17 cellular contexts compared by ENCODE assay signal in genomic region chr3:50249459-50249858, GRCh38. TPM values are rescaled to one million over a fixed set of nuclear protein-coding genes. Genes with fewer than 3 reads are reported as not detected.
A peak's percentile ranks its signal among the peaks of the same experiment; 100 is the strongest.
DNase-seq lines count a peak whose midpoint lies in the region; ATAC-seq and TF ChIP-seq lines count a peak whose summit lies in the region.
"Had no signal": no experiment of that assay in that cellular context is flagged by ENCODE, and none has a peak within 500 bp of the region (broad histone marks: within the 10 kb centered on the region; RNA-seq: fewer than 3 reads in every experiment).

No MANE protein-coding gene starts in this region.

- no peak for TF ChIP-seq POLR2A in transverse colon (IDR thresholded peaks at IDR 0.05)

- no peak for TF ChIP-seq EP300 in transverse colon (IDR thresholded peaks at IDR 0.05; ENCODE audit: low read depth)

- peaks cover 58 to 100% (median 98%) of the 10 kb centered on the region in 9 donors for H3K4me1 ChIP-seq in heart right ventricle
- peaks cover 20 to 69% of the 10 kb centered on the region in 2 donors for H3K4me1 ChIP-seq in muscle layer of duodenum (ENCODE audit: control insufficient read depth in 1 of 2, insufficient read depth in 2 of 2, low read length in 2 of 2)
- peaks cover 28 to 70% (median 35%) of the 10 kb centered on the region in 4 donors for H3K4me1 ChIP-seq in transverse colon

- peak overlapping the region; percentile 76 to 100 (median 94) for H3K27ac ChIP-seq in heart right ventricle
- H3K27ac ChIP-seq in cingulate gyrus (ENCODE audit: low read depth, low read length), result peak overlapping the region; percentile 83
- H3K27ac ChIP-seq in muscle layer of duodenum (ENCODE audit: low read length), result peak overlapping the region; percentile 62
- H3K27ac ChIP-seq in transverse colon, result peak overlapping the region in 3 of 4 donors; percentile 45 to 85 (median 84)
- H3K27ac ChIP-seq: brain microvascular endothelial cell had no signal

- DNase-seq in heart right ventricle (no peak), left ventricle myocardium superior (no peak), transverse colon (no peak), HuH-7.5 (ENCODE audit: low spot score) (no peak), NCI-H2196 treated with DMSO at 0.1 percent for 48 hours (lab: John Stamatoyannopoulos, UW; ENCODE audit: unreplicated experiment) (no peak)
- DNase-seq: activated CD4-positive, CD25-positive, alpha-beta regulatory T cell treated with anti-CD3 and anti-CD28 coated beads, Interleukin-2, amount 50 U/mL, for 72 hours; activated T-cell treated with anti-CD3 and anti-CD28 coated beads, Interleukin-2, amount 50 U/mL, for 72 hours; brain microvascular endothelial cell; DMS79 treated with DMSO at 0.1 percent for 48 hours; mucosa of descending colon; NCI-H345 had no signal

- H3K4me3 ChIP-seq in heart right ventricle (peak overlapping the region in 1 of 10 donors; percentile 6), muscle layer of duodenum (ENCODE audit: low read depth in 1 of 2, low read length in 2 of 2) (no peak overlapping the region), transverse colon (no peak overlapping the region)
- H3K4me3 ChIP-seq: mucosa of descending colon had no signal

- intact Hi-C loops in heart right ventricle (cut with DNase I), result no loop called here
- intact Hi-C loops in left ventricle myocardium superior (cut with micrococcal nuclease), result no loop called here
- intact Hi-C loops in transverse colon (cut with DNase I; ENCODE audit: low total_unique reads), result no loop called here

- in situ Hi-C loops in transverse colon (cut with MboI; ENCODE audit: low pct_ligation_motif_present in 1 of 4, low pct_unique_long_range_greater_than_20kb in 1 of 4, low sequenced_read_pairs in 3 of 4), result no loop called here

- WGBS in heart right ventricle, 2 donors, result 86% methylated on average over 5 of the region's 5 CpGs
- 90 to 92% methylated on average over 2 to 5 of the region's 5 CpGs for WGBS in transverse colon (ENCODE audit: low coverage in 1 of 2), 2 donors

- H3K36me3 ChIP-seq in heart right ventricle, result peaks cover 0 to 88% (median 15%) of the 10 kb centered on the region in 9 donors
- peaks cover 13 to 31% of the 10 kb centered on the region in 2 donors for H3K36me3 ChIP-seq in muscle layer of duodenum (ENCODE audit: control insufficient read depth in 1 of 2, insufficient read depth in 2 of 2, low read length in 2 of 2)
- peaks cover 0 to 11% (median 0%) of the 10 kb centered on the region in 4 donors for H3K36me3 ChIP-seq in transverse colon

- ATAC-seq in heart right ventricle (no peak), left ventricle myocardium superior (no peak), GM21367 (IDR thresholded peaks at IDR 0.05; ENCODE audit: unreplicated experiment) (no peak)
- ATAC-seq: activated T-cell treated with anti-CD3 and anti-CD28 coated beads, Interleukin-2, amount 50 U/mL, for 72 hours; mucosa of descending colon; sciatic nerve had no signal

- H3K9me3 ChIP-seq in heart right ventricle (no peaks in the 10 kb centered on the region), muscle layer of duodenum (ENCODE audit: control insufficient read depth in 1 of 2, low read length in 2 of 2) (no peaks in the 10 kb centered on the region), transverse colon (no peaks in the 10 kb centered on the region)
- H3K9me3 ChIP-seq: mucosa of descending colon had no signal

- no peak for TF ChIP-seq CTCF in heart right ventricle (IDR thresholded peaks at IDR 0.05)
- no peak for TF ChIP-seq CTCF in transverse colon (IDR thresholded peaks at IDR 0.05)

- H3K27me3 ChIP-seq in heart right ventricle (no peaks in the 10 kb centered on the region), muscle layer of duodenum (ENCODE audit: low read depth, low read length) (no peaks in the 10 kb centered on the region), transverse colon (no peaks in the 10 kb centered on the region)
- H3K27me3 ChIP-seq: brain microvascular endothelial cell had no signal

RNA-seq across cellular contexts. Expression of gene GNAI2, which starts 13.5 kb away (rescaled TPM):
- 100 to 1,000 TPM; 112 to 270 (median 146) TPM for total RNA-seq in heart right ventricle
- 100 to 1,000 TPM; 107 to 171 TPM for polyA plus RNA-seq in heart right ventricle
- 137 TPM for total RNA-seq in left ventricle myocardium superior
- total RNA-seq in transverse colon, result 100 to 1,000 TPM in 1 of 4 donors, 10 to 100 TPM in 3; 69.6 to 322 (median 74.8) TPM

RNA-seq across cellular contexts. Expression of gene SEMA3B, which starts 19.5 kb away (rescaled TPM):
- total RNA-seq in heart right ventricle, result 10 to 100 TPM; 14.9 to 28.8 (median 21.9) TPM
- 10 to 100 TPM; 21.2 to 46.7 TPM for polyA plus RNA-seq in heart right ventricle
- 20.6 TPM for total RNA-seq in left ventricle myocardium superior
- 100 to 1,000 TPM in 2 of 4 donors, 10 to 100 TPM in 2; 59.5 to 423 (median 122) TPM for total RNA-seq in transverse colon

RNA-seq across cellular contexts. Expression of gene LSMEM2, which starts 29.4 kb away (rescaled TPM):
- total RNA-seq in heart right ventricle (10 to 100 TPM; 13.2 to 45.2 (median 33.2) TPM), left ventricle myocardium superior (31.6 TPM), transverse colon (not detected)
- 10 to 100 TPM in 1 of 2 donors, 1 to 10 TPM in 1; 1.9 to 26.3 TPM for polyA plus RNA-seq in heart right ventricle
- total RNA-seq: OCI-LY7, ureter had no signal

RNA-seq across cellular contexts. Expression of gene IFRD2, which starts 42.8 kb away (rescaled TPM):
- 10 to 100 TPM; 45.3 to 96.2 (median 54.1) TPM for total RNA-seq in heart right ventricle
- polyA plus RNA-seq in heart right ventricle, result 100 to 1,000 TPM in 1 of 2 donors, 10 to 100 TPM in 1; 88.1 to 123 TPM
- 79.3 TPM for total RNA-seq in left ventricle myocardium superior
- total RNA-seq in transverse colon, result 100 to 1,000 TPM in 1 of 4 donors, 10 to 100 TPM in 3; 44.9 to 183 (median 59.5) TPM

RNA-seq across cellular contexts. Expression of gene SLC38A3, which starts 44.4 kb away (rescaled TPM):
- total RNA-seq in heart right ventricle, result 10 to 100 TPM in 7 of 10 donors, 1 to 10 TPM in 3; 6.2 to 16.4 (median 11.2) TPM
- 10 to 100 TPM in 1 of 2 donors, 1 to 10 TPM in 1; 1.4 to 11.8 TPM for polyA plus RNA-seq in heart right ventricle
- 10.4 TPM for total RNA-seq in left ventricle myocardium superior
- total RNA-seq in transverse colon, result not detected
- total RNA-seq: activated T-cell treated with anti-CD3 and anti-CD28 coated beads, Interleukin-2, amount 50 U/mL, for 72 hours; OCI-LY7 had no signal

Comparison
In these comparisons a context has a peak if more than half of its experiments do, and no peak if none do; other contexts are left out.
1. RNA of gene LSMEM2, which starts 29.4 kb away (total RNA-seq): 13.2 to 45.2 TPM in heart right ventricle and 31.6 TPM in left ventricle myocardium superior (single experiment); not detected in transverse colon; every median in the first group is over 10 times any median in the second.
2. Peak in every context shown above with its lines, with median percentiles within 50 percentile points of each other: H3K27ac ChIP-seq.